Comparison of ENCODE assay signal across 30 cellular contexts in the genomic region with DNA sequence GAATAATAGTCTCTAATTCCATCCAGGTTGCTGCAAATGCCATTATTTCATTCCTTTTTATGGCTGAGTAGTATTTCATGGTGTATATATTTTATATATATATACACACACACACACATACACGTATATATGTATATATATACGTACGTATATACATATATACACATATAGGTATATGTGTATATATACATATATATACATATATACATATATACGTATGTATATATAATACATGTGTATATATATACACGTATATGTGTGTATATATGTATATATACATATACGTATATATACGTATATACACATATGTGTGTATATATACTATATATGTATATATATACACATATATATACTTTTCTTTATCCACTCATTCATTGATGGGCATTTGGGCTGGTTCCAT. TPM values are rescaled to one million over a fixed set of nuclear protein-coding genes. Genes with fewer than 3 reads are reported as not detected.
"Had no signal": no experiment of that assay in that cellular context is flagged by ENCODE, and none has a peak within 500 bp of the region (broad histone marks: within the 10 kb centered on the region; RNA-seq: fewer than 3 reads in every experiment).

No MANE protein-coding gene starts in this region.

- H3K36me3 ChIP-seq: left ventricle myocardium inferior, ovary, prostate gland, spleen, tibial nerve, uterus had no signal

- H3K27ac Mint-ChIP-seq: immature natural killer cell; naive thymus-derived CD4-positive, alpha-beta T cell; natural killer cell treated with Interleukin-12 subunit alpha and Interleukin-12 subunit beta and Interleukin-15 and Interleukin-18, amount 100 ng/mL, for 72 hours; stimulated activated effector memory CD8-positive, alpha-beta T cell treated with anti-CD3 and anti-CD28 coated beads, Interleukin-12 subunit alpha, Interleukin-12 subunit beta, amount 100 ng/mL, for 72 hours; stimulated activated naive CD8-positive, alpha-beta T cell treated with anti-CD3 and anti-CD28 coated beads, Interleukin-15, Interleukin-2, amounts not matched to agents 100 ng/mL and 50 ng/mL, for 24 hours; type B pancreatic cell had no signal

- H3K4me1 Mint-ChIP-seq: immature natural killer cell; naive thymus-derived CD4-positive, alpha-beta T cell; stimulated activated effector memory CD8-positive, alpha-beta T cell treated with anti-CD3 and anti-CD28 coated beads, Interleukin-12 subunit alpha, Interleukin-12 subunit beta, amount 100 ng/mL, for 72 hours had no signal

- H3K27ac ChIP-seq: left ventricle myocardium inferior, ovary, prostate gland, skin epidermis, spleen, tibial nerve, uterus had no signal

- H3K4me1 ChIP-seq: left ventricle myocardium inferior, prostate gland, spleen, tibial nerve, uterus had no signal

- DNase-seq: hypothalamus; immature natural killer cell; left ventricle myocardium inferior; midbrain; mucosa of descending colon; naive thymus-derived CD4-positive, alpha-beta T cell; ovary; posterior cingulate gyrus; retina; right cardiac atrium; spleen; stimulated activated CD4-positive, alpha-beta T cell treated with anti-CD3 and anti-CD28 coated beads, Interleukin-4, amount 100 ng/mL, for 24 hours; stimulated activated naive CD4-positive, alpha-beta T cell; substantia nigra; uterus had no signal

- H3K4me3 ChIP-seq: left ventricle myocardium inferior, lung, mucosa of descending colon, ovary, prostate gland, skin epidermis, spleen, tibial nerve, uterus had no signal

- ATAC-seq: mucosa of descending colon; naive thymus-derived CD4-positive, alpha-beta T cell; natural killer cell treated with Interleukin-12 subunit alpha and Interleukin-12 subunit beta and Interleukin-15 and Interleukin-18, amount 100 ng/mL, for 72 hours; right cardiac atrium; sciatic nerve; stimulated activated effector memory CD8-positive, alpha-beta T cell treated with anti-CD3 and anti-CD28 coated beads, Interleukin-12 subunit alpha, Interleukin-12 subunit beta, amount 100 ng/mL, for 72 hours had no signal

- H3K27me3 ChIP-seq: ovary, spleen, tibial nerve, uterus had no signal

- H3K9me3 ChIP-seq: mucosa of descending colon, ovary, prostate gland, spleen, tibial nerve, uterus had no signal

- H3K27me3 Mint-ChIP-seq: naive thymus-derived CD4-positive, alpha-beta T cell; stimulated activated naive CD8-positive, alpha-beta T cell treated with anti-CD3 and anti-CD28 coated beads, Interleukin-15, Interleukin-2, amounts not matched to agents 100 ng/mL and 50 ng/mL, for 24 hours; type B pancreatic cell had no signal

- H3K4me3 Mint-ChIP-seq: immature natural killer cell; naive thymus-derived CD4-positive, alpha-beta T cell; natural killer cell treated with Interleukin-12 subunit alpha and Interleukin-12 subunit beta and Interleukin-15 and Interleukin-18, amount 100 ng/mL, for 72 hours; stimulated activated effector memory CD8-positive, alpha-beta T cell treated with anti-CD3 and anti-CD28 coated beads, Interleukin-12 subunit alpha, Interleukin-12 subunit beta, amount 100 ng/mL, for 72 hours; stimulated activated naive CD8-positive, alpha-beta T cell treated with anti-CD3 and anti-CD28 coated beads, Interleukin-15, Interleukin-2, amounts not matched to agents 100 ng/mL and 50 ng/mL, for 24 hours; type B pancreatic cell had no signal

- FAIRE-seq: islet of Langerhans had no signal

- H3K9me3 Mint-ChIP-seq: naive thymus-derived CD4-positive, alpha-beta T cell; natural killer cell treated with Interleukin-12 subunit alpha and Interleukin-12 subunit beta and Interleukin-15 and Interleukin-18, amount 100 ng/mL, for 72 hours; stimulated activated effector memory CD8-positive, alpha-beta T cell treated with anti-CD3 and anti-CD28 coated beads, Interleukin-12 subunit alpha, Interleukin-12 subunit beta, amount 100 ng/mL, for 72 hours; stimulated activated naive CD8-positive, alpha-beta T cell treated with anti-CD3 and anti-CD28 coated beads, Interleukin-15, Interleukin-2, amounts not matched to agents 100 ng/mL and 50 ng/mL, for 24 hours; type B pancreatic cell had no signal

RNA-seq across cellular contexts. Expression of a gene that starts 13.7 kb away (rescaled TPM):
- total RNA-seq: kidney epithelial cell; lung; mesenteric fat pad; mucosa of descending colon; naive thymus-derived CD4-positive, alpha-beta T cell; natural killer cell treated with Interleukin-12 subunit alpha and Interleukin-12 subunit beta and Interleukin-15 and Interleukin-18, amount 100 ng/mL, for 72 hours; omental fat pad; ovary; sciatic nerve; spleen; temporal lobe; tibial nerve; ureter; uterus had no signal
- polyA plus RNA-seq: immature natural killer cell; lung; naive thymus-derived CD4-positive, alpha-beta T cell; ovary had no signal
